1 cellular context compared by ENCODE assay signal in the genomic region with DNA sequence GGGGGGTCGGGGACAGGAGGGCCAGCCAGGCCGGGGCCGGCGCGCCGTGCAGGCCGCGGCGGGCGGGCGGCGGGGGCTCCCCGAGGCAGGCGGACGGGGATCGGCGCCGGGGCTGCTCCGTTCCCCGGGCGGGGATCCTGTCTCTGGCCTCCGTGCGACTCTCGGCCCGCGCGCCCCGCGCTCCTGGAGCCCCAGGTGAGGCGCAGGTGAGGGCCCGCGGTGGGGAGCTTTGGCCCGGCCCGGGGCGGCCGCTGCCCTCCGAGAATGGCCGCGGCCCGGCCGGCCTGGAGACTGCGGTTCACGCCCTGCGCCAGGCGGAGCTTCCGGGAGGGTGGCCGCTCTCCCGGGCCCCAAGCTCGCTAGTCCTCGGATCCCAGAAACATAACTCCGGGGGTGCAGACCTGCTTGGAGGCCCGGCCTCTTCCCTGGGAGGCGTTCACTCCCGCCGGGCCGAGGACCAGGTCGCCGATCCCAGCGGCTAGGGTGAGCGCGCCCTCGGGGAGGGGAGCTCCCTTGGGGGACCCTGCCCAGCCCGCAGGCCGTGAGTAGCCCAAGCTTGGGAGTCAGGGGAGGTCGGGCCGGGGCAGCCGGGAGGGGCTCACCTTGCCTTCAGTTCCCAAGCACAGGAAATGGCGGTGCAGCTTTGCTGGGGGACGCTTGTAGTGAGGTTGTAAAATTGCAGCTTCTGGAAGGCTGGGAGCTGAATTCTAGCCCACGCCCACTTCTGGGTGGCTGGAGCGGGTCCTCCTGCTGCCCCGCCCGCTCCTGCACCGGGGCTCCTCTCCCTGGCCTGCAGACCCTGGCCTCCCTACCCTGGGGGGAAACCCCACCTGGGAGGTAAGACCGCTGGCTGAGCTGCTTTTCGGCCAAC.
TF ChIP-seq lines count a peak whose summit lies in the region.

No MANE protein-coding gene starts in this region.

TF ChIP-seq in HepG2, 621 proteins besides CTCF, POLR2A, EP300 and RAD21 (continued from another document and continues in another):
- TF ChIP-seq ZNF670 (CRISPR knock-in tag; IDR thresholded peaks at IDR 0.05; ENCODE audit: borderline replicate concordance) (no peak), TSC22D2 (CRISPR knock-in tag; IDR thresholded peaks at IDR 0.05; ENCODE audit: borderline replicate concordance) (no peak), NFE2L2 (IDR thresholded peaks at IDR 0.05; ENCODE audit: low read length) (no peak), GABPB1 (CRISPR knock-in tag; IDR thresholded peaks at IDR 0.05) (peak; percentile 71; the same call in 1 of the 2 replicates), RBM22 (optimal IDR thresholded peaks at IDR 0.05; ENCODE audit: low read length) (no peak), CBFB (CRISPR knock-in tag; IDR thresholded peaks at IDR 0.05) (peak; percentile 40; the same call in 1 of the 2 replicates), ZNF773 (CRISPR knock-in tag; IDR thresholded peaks at IDR 0.05; ENCODE audit: borderline replicate concordance) (no peak), TGIF2 (CRISPR knock-in tag; IDR thresholded peaks at IDR 0.05) (no peak), ZNF335 (CRISPR knock-in tag; IDR thresholded peaks at IDR 0.05) (no peak), MTF1 (CRISPR knock-in tag; IDR thresholded peaks at IDR 0.05) (no peak), YEATS4 (CRISPR knock-in tag; IDR thresholded peaks at IDR 0.05; ENCODE audit: borderline replicate concordance) (0 out of 2 replicates have a peak, but pooled peaks have one; percentile 25), NFKB2 (CRISPR knock-in tag; IDR thresholded peaks at IDR 0.05; ENCODE audit: borderline replicate concordance) (no peak), ZBTB21 (CRISPR knock-in tag; IDR thresholded peaks at IDR 0.05) (no peak), SMAD1 (CRISPR knock-in tag; IDR thresholded peaks at IDR 0.05; ENCODE audit: borderline replicate concordance, low read depth) (no peak), SP1 (IDR thresholded peaks at IDR 0.05) (no peak), SP1 (CRISPR knock-in tag; IDR thresholded peaks at IDR 0.05) (no peak), ZNF569 (CRISPR knock-in tag; IDR thresholded peaks at IDR 0.05; ENCODE audit: borderline replicate concordance) (no peak), RBM39 (IDR thresholded peaks at IDR 0.05; ENCODE audit: low read depth, low read length, poor library complexity, severe bottlenecking) (no peak), SAP130 (CRISPR knock-in tag; IDR thresholded peaks at IDR 0.05; ENCODE audit: low read depth) (peak; percentile 59), MED1 (CRISPR knock-in tag; IDR thresholded peaks at IDR 0.05) (no peak), ZNF225 (CRISPR knock-in tag; IDR thresholded peaks at IDR 0.05) (0 out of 2 replicates have a peak, but pooled peaks have one; percentile 56), ZNF615 (CRISPR knock-in tag; IDR thresholded peaks at IDR 0.05; ENCODE audit: borderline replicate concordance) (no peak), RFXAP (CRISPR knock-in tag; IDR thresholded peaks at IDR 0.05; ENCODE audit: borderline replicate concordance) (no peak), NFYB (CRISPR knock-in tag; IDR thresholded peaks at IDR 0.05) (no peak), REXO4 (CRISPR knock-in tag; IDR thresholded peaks at IDR 0.05; ENCODE audit: borderline replicate concordance) (no peak), ZNF101 (CRISPR knock-in tag; IDR thresholded peaks at IDR 0.05; ENCODE audit: borderline replicate concordance, low read depth) (no peak)
- TF ChIP-seq, protein P1, sequence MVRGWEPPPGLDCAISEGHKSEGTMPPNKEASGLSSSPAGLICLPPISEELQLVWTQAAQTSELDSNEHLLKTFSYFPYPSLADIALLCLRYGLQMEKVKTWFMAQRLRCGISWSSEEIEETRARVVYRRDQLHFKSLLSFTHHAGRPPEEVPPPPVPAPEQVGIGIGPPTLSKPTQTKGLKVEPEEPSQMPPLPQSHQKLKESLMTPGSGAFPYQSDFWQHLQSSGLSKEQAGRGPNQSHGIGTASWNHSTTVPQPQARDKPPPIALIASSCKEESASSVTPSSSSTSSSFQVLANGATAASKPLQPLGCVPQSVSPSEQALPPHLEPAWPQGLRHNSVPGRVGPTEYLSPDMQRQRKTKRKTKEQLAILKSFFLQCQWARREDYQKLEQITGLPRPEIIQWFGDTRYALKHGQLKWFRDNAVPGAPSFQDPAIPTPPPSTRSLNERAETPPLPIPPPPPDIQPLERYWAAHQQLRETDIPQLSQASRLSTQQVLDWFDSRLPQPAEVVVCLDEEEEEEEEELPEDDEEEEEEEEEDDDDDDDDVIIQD (CRISPR knock-in tag; IDR thresholded peaks at IDR 0.05; ENCODE audit: low read depth), result no peak
- TF ChIP-seq, protein P2, sequence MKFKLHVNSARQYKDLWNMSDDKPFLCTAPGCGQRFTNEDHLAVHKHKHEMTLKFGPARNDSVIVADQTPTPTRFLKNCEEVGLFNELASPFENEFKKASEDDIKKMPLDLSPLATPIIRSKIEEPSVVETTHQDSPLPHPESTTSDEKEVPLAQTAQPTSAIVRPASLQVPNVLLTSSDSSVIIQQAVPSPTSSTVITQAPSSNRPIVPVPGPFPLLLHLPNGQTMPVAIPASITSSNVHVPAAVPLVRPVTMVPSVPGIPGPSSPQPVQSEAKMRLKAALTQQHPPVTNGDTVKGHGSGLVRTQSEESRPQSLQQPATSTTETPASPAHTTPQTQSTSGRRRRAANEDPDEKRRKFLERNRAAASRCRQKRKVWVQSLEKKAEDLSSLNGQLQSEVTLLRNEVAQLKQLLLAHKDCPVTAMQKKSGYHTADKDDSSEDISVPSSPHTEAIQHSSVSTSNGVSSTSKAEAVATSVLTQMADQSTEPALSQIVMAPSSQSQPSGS (CRISPR knock-in tag; IDR thresholded peaks at IDR 0.05), result no peak
- TF ChIP-seq, protein P3, sequence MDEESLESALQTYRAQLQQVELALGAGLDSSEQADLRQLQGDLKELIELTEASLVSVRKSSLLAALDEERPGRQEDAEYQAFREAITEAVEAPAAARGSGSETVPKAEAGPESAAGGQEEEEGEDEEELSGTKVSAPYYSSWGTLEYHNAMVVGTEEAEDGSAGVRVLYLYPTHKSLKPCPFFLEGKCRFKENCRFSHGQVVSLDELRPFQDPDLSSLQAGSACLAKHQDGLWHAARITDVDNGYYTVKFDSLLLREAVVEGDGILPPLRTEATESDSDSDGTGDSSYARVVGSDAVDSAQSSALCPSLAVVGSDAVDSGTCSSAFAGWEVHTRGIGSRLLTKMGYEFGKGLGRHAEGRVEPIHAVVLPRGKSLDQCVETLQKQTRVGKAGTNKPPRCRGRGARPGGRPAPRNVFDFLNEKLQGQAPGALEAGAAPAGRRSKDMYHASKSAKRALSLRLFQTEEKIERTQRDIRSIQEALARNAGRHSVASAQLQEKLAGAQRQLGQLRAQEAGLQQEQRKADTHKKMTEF (CRISPR knock-in tag; IDR thresholded peaks at IDR 0.05), result peak; percentile 26; the same call in 1 of the 2 replicates
- TF ChIP-seq, protein P4, sequence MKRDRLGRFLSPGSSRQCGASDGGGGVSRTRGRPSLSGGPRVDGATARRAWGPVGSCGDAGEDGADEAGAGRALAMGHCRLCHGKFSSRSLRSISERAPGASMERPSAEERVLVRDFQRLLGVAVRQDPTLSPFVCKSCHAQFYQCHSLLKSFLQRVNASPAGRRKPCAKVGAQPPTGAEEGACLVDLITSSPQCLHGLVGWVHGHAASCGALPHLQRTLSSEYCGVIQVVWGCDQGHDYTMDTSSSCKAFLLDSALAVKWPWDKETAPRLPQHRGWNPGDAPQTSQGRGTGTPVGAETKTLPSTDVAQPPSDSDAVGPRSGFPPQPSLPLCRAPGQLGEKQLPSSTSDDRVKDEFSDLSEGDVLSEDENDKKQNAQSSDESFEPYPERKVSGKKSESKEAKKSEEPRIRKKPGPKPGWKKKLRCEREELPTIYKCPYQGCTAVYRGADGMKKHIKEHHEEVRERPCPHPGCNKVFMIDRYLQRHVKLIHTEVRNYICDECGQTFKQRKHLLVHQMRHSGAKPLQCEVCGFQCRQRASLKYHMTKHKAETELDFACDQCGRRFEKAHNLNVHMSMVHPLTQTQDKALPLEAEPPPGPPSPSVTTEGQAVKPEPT (CRISPR knock-in tag; IDR thresholded peaks at IDR 0.05; ENCODE audit: low read depth), result no peak
- TF ChIP-seq, protein P5, sequence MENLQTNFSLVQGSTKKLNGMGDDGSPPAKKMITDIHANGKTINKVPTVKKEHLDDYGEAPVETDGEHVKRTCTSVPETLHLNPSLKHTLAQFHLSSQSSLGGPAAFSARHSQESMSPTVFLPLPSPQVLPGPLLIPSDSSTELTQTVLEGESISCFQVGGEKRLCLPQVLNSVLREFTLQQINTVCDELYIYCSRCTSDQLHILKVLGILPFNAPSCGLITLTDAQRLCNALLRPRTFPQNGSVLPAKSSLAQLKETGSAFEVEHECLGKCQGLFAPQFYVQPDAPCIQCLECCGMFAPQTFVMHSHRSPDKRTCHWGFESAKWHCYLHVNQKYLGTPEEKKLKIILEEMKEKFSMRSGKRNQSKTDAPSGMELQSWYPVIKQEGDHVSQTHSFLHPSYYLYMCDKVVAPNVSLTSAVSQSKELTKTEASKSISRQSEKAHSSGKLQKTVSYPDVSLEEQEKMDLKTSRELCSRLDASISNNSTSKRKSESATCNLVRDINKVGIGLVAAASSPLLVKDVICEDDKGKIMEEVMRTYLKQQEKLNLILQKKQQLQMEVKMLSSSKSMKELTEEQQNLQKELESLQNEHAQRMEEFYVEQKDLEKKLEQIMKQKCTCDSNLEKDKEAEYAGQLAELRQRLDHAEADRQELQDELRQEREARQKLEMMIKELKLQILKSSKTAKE (CRISPR knock-in tag; IDR thresholded peaks at IDR 0.05; ENCODE audit: borderline replicate concordance), result no peak
- TF ChIP-seq, protein P6, sequence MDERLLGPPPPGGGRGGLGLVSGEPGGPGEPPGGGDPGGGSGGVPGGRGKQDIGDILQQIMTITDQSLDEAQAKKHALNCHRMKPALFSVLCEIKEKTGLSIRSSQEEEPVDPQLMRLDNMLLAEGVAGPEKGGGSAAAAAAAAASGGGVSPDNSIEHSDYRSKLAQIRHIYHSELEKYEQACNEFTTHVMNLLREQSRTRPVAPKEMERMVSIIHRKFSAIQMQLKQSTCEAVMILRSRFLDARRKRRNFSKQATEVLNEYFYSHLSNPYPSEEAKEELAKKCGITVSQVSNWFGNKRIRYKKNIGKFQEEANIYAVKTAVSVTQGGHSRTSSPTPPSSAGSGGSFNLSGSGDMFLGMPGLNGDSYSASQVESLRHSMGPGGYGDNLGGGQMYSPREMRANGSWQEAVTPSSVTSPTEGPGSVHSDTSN (CRISPR knock-in tag; IDR thresholded peaks at IDR 0.05), result no peak
- TF ChIP-seq, protein P7, sequence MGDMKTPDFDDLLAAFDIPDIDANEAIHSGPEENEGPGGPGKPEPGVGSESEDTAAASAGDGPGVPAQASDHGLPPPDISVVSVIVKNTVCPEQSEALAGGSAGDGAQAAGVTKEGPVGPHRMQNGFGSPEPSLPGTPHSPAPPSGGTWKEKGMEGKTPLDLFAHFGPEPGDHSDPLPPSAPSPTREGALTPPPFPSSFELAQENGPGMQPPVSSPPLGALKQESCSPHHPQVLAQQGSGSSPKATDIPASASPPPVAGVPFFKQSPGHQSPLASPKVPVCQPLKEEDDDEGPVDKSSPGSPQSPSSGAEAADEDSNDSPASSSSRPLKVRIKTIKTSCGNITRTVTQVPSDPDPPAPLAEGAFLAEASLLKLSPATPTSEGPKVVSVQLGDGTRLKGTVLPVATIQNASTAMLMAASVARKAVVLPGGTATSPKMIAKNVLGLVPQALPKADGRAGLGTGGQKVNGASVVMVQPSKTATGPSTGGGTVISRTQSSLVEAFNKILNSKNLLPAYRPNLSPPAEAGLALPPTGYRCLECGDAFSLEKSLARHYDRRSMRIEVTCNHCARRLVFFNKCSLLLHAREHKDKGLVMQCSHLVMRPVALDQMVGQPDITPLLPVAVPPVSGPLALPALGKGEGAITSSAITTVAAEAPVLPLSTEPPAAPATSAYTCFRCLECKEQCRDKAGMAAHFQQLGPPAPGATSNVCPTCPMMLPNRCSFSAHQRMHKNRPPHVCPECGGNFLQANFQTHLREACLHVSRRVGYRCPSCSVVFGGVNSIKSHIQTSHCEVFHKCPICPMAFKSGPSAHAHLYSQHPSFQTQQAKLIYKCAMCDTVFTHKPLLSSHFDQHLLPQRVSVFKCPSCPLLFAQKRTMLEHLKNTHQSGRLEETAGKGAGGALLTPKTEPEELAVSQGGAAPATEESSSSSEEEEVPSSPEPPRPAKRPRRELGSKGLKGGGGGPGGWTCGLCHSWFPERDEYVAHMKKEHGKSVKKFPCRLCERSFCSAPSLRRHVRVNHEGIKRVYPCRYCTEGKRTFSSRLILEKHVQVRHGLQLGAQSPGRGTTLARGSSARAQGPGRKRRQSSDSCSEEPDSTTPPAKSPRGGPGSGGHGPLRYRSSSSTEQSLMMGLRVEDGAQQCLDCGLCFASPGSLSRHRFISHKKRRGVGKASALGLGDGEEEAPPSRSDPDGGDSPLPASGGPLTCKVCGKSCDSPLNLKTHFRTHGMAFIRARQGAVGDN (CRISPR knock-in tag; IDR thresholded peaks at IDR 0.05), result peak; percentile 69
- TF ChIP-seq, protein P8, sequence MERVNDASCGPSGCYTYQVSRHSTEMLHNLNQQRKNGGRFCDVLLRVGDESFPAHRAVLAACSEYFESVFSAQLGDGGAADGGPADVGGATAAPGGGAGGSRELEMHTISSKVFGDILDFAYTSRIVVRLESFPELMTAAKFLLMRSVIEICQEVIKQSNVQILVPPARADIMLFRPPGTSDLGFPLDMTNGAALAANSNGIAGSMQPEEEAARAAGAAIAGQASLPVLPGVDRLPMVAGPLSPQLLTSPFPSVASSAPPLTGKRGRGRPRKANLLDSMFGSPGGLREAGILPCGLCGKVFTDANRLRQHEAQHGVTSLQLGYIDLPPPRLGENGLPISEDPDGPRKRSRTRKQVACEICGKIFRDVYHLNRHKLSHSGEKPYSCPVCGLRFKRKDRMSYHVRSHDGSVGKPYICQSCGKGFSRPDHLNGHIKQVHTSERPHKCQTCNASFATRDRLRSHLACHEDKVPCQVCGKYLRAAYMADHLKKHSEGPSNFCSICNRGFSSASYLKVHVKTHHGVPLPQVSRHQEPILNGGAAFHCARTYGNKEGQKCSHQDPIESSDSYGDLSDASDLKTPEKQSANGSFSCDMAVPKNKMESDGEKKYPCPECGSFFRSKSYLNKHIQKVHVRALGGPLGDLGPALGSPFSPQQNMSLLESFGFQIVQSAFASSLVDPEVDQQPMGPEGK (CRISPR knock-in tag; IDR thresholded peaks at IDR 0.05), result peak; percentile 49
- TF ChIP-seq, protein P9, sequence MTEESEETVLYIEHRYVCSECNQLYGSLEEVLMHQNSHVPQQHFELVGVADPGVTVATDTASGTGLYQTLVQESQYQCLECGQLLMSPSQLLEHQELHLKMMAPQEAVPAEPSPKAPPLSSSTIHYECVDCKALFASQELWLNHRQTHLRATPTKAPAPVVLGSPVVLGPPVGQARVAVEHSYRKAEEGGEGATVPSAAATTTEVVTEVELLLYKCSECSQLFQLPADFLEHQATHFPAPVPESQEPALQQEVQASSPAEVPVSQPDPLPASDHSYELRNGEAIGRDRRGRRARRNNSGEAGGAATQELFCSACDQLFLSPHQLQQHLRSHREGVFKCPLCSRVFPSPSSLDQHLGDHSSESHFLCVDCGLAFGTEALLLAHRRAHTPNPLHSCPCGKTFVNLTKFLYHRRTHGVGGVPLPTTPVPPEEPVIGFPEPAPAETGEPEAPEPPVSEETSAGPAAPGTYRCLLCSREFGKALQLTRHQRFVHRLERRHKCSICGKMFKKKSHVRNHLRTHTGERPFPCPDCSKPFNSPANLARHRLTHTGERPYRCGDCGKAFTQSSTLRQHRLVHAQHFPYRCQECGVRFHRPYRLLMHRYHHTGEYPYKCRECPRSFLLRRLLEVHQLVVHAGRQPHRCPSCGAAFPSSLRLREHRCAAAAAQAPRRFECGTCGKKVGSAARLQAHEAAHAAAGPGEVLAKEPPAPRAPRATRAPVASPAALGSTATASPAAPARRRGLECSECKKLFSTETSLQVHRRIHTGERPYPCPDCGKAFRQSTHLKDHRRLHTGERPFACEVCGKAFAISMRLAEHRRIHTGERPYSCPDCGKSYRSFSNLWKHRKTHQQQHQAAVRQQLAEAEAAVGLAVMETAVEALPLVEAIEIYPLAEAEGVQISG (CRISPR knock-in tag; IDR thresholded peaks at IDR 0.05), result peak; percentile 46
- TF ChIP-seq, protein P10, sequence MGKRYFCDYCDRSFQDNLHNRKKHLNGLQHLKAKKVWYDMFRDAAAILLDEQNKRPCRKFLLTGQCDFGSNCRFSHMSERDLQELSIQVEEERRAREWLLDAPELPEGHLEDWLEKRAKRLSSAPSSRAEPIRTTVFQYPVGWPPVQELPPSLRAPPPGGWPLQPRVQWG (CRISPR knock-in tag; IDR thresholded peaks at IDR 0.05; ENCODE audit: borderline replicate concordance, low read depth), result 0 out of 2 replicates have a peak, but pooled peaks have one; percentile 41
